ENCODE assay signal across 17 cellular contexts in the genomic region with DNA sequence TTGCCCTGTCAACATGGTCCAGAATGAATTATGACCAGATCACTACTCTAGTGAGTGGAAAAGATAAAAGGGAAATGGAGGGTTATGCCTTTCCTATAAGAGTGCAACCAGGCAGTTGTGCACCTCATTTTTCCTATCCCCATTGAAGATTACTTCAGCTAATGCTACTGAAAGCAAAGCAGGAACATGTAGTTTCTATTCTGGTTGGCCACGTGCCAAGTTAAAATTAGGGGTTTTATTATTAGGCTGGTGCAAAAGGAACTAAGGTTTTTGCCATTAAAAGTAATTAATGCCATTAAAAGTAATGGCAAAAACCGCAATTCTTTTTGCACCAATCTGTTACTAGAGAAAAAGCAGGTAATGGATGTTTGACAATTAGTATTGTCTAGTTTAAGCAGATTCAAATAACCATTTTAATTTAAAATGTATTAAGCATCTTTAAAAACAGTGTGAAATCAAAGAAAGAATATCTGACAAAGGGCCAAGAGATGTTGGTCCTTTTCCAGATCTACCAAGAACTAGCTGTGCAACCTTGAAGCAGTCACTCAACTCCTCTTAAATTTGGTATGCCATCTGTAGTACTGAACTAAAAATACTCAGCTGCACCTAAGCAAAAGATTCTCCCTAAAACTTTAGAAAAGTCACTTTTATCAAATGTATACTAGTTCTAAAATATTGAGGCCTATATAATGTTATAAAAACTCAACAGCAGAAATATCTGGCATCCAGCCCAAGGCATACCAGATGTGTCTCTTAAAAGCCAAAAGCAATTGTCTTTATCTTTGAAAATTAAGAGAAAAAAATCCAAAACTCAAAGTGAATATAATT.
DNase-seq lines count a peak whose midpoint lies in the region; ATAC-seq, FAIRE-seq and TF ChIP-seq lines count a peak whose summit lies in the region.
"Had no signal": no experiment of that assay in that cellular context is flagged by ENCODE, and none has a peak within 500 bp of the region (broad histone marks: within the 10 kb centered on the region; RNA-seq: fewer than 3 reads in every experiment).

No MANE protein-coding gene starts in this region.

- H3K27ac ChIP-seq in SK-N-SH (ENCODE audit: low read depth in 2 of 2, low read length in 1 of 2) (peak overlapping the region in 1 of 2 experiments; percentile 34; a peak in 2 of 4 replicates), kidney (ENCODE audit: low read depth in 2 of 2, low read length in 2 of 2) (no peak overlapping the region)
- H3K27ac ChIP-seq: parathyroid adenoma had no signal

- H3K36me3 ChIP-seq in SK-N-SH (replicated peaks in 1 of 2; ENCODE audit: control insufficient read depth in 1 of 2, insufficient read depth in 2 of 2, low read length in 1 of 2) (peaks cover 0 to 3% of the 10 kb centered on the region in 2 experiments), kidney (ENCODE audit: control insufficient read depth in 1 of 2, insufficient read depth in 2 of 2, low read length in 2 of 2) (no peaks in the 10 kb centered on the region)

- no peak for ATAC-seq in left colon
- ATAC-seq: esophagus mucosa; naive thymus-derived CD4-positive, alpha-beta T cell; sciatic nerve; stimulated activated effector memory CD8-positive, alpha-beta T cell treated with anti-CD3 and anti-CD28 coated beads, Interleukin-12 subunit alpha, Interleukin-12 subunit beta, amount 100 ng/mL, for 72 hours had no signal

- H4K20me1 ChIP-seq in SK-N-SH (ENCODE audit: insufficient read depth) = no peaks in the 10 kb centered on the region

- TF ChIP-seq RAD21 in SK-N-SH (IDR thresholded peaks at IDR 0.05; ENCODE audit: low read length) = no peak

- no peak overlapping the region for H3K4me2 ChIP-seq in SK-N-SH

- no peak overlapping the region for H3K4me3 ChIP-seq in SK-N-SH (ENCODE audit: low read depth in 2 of 2, low read length in 1 of 2)
- no peak overlapping the region for H3K4me3 ChIP-seq in fibroblast of villous mesenchyme (ENCODE audit: low read depth, low read length)
- no peak overlapping the region for H3K4me3 ChIP-seq in kidney (ENCODE audit: low read length in 2 of 2)

- H3K9me2 ChIP-seq in SK-N-SH = no peaks in the 10 kb centered on the region

- no peak overlapping the region for H2AFZ ChIP-seq in SK-N-SH (ENCODE audit: low read depth)

- POLR2A ChIA-PET in SK-N-SH (lab: Yijun Ruan, JAX) = no interaction called here

- FAIRE-seq in kidney (lab: Jason Lieb, UNC) = no peak

- no peaks in the 10 kb centered on the region for H3K9me3 ChIP-seq in SK-N-SH
- H3K9me3 ChIP-seq in kidney (ENCODE audit: control insufficient read depth in 1 of 2, low read length in 2 of 2) = no peaks in the 10 kb centered on the region

- intact Hi-C loops in kidney (cut with DNase I) = no loop called here
- intact Hi-C loops in left colon (cut with DNase I, micrococcal nuclease) = no loop called here

- no peaks in the 10 kb centered on the region for H3K27me3 ChIP-seq in SK-N-SH (ENCODE audit: insufficient read depth)

- DNase-seq in DMS 273 (lab: John Stamatoyannopoulos, UW; ENCODE audit: unreplicated experiment) (peak; percentile 73), NCI-H1105 (lab: John Stamatoyannopoulos, UW) (peak; percentile 89), SK-N-SH (no peak), fibroblast of villous mesenchyme (ENCODE audit: low read depth) (peak; percentile 30), NCI-H2107 treated with DMSO at 0.1 percent for 48 hours (lab: John Stamatoyannopoulos, UW; ENCODE audit: unreplicated experiment) (no peak), kidney (no peak), left colon (no peak), amygdala (lab: John Stamatoyannopoulos, UW) (no peak)
- DNase-seq: activated CD4-positive, alpha-beta T cell treated with anti-CD3 and anti-CD28 coated beads, Interleukin-2, amount 50 U/mL, for 4 hours; activated gamma-delta T cell; CD4-positive, alpha-beta memory T cell; immature natural killer cell; naive thymus-derived CD4-positive, alpha-beta T cell had no signal

- no peak for TF ChIP-seq CTCF in SK-N-SH (IDR thresholded peaks at IDR 0.05)
- TF ChIP-seq CTCF in fibroblast of villous mesenchyme (IDR thresholded peaks at IDR 0.05; ENCODE audit: insufficient read depth, low read depth, low read length) = no peak
- TF ChIP-seq CTCF in kidney (IDR thresholded peaks at IDR 0.05; ENCODE audit: borderline replicate concordance, extremely low read depth, insufficient read depth) = no peak

- H3K4me1 ChIP-seq in SK-N-SH (ENCODE audit: control insufficient read depth in 1 of 2, insufficient read depth in 2 of 2, low read depth in 1 of 2, low read length in 1 of 2) (peaks cover 17 to 24% of the 10 kb centered on the region in 2 experiments; a peak in 3 of 4 replicates), kidney (ENCODE audit: control insufficient read depth in 1 of 2, insufficient read depth in 1 of 2, low read depth in 1 of 2, low read length in 2 of 2) (no peaks in the 10 kb centered on the region)

- H3K9ac ChIP-seq in SK-N-SH (no peak overlapping the region), kidney (ENCODE audit: low read length in 2 of 2) (no peak overlapping the region)
- H3K9ac ChIP-seq: parathyroid adenoma had no signal

- H3F3A ChIP-seq in SK-N-SH (replicated peaks; ENCODE audit: insufficient read depth) = peaks cover 11% of the 10 kb centered on the region

- no peak for TF ChIP-seq EP300 in SK-N-SH (IDR thresholded peaks at IDR 0.05; ENCODE audit: borderline replicate concordance in 1 of 2, low read depth in 1 of 2, low read length in 1 of 2)

- CTCF ChIA-PET in SK-N-SH (lab: Yijun Ruan, JAX) = no interaction called here

- H3K79me2 ChIP-seq in SK-N-SH (ENCODE audit: insufficient read depth) = no peaks in the 10 kb centered on the region
- H3K79me2 ChIP-seq: parathyroid adenoma had no signal

- WGBS in SK-N-SH (ENCODE audit: low lambda C conversion rate) = 68% methylated on average over 2 of the region's 2 CpGs

TF ChIP-seq in SK-N-SH, 30 proteins besides CTCF, POLR2A, EP300 and RAD21:
- TF ChIP-seq TCF12 (IDR thresholded peaks at IDR 0.05) = peak; percentile 25; the same call in 1 of the 2 replicates
- TF ChIP-seq SIN3A (IDR thresholded peaks at IDR 0.05; ENCODE audit: borderline replicate concordance, low read depth, low read length) = no peak

Comparison
In these comparisons a context has a peak if more than half of its experiments do, and no peak if none do; other contexts are left out.
1. DNase-seq: peak in DMS 273 (single experiment), NCI-H1105 (single experiment) and fibroblast of villous mesenchyme (single experiment); none in SK-N-SH (single experiment), NCI-H2107 treated with DMSO at 0.1 percent for 48 hours (single experiment), kidney (single experiment), left colon (0 of 2) and amygdala (0 of 56).